18 cellular contexts compared by ENCODE assay signal in the genomic region with DNA sequence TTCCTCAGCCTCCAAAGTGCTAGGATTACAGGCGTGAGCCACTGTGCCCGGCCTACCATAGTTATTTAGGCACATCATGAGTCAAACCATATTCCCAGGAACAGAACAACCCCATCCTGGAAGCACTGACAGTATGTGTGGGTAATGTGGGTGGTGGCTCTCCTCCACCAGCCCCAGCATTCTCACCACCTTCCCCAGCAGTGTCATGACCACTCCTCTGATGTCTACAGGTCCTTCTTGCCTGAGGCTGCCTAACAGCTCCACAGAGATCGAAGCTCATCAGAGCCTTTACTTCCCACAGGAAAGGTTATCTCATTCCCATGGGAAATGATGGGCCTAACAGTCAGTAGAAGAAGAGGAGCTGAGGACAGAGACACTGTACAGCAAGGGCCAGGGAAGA.
DNase-seq lines count a peak whose midpoint lies in the region; ATAC-seq and TF ChIP-seq lines count a peak whose summit lies in the region.
"Had no signal": no experiment of that assay in that cellular context is flagged by ENCODE, and none has a peak within 500 bp of the region (broad histone marks: within the 10 kb centered on the region; RNA-seq: fewer than 3 reads in every experiment).

No MANE protein-coding gene starts in this region.

- H3K4me2 ChIP-seq in mammary epithelial cell (ENCODE audit: insufficient read depth, low read depth, low read length): no peak overlapping the region

- intact Hi-C loops in MCF 10A (cut with micrococcal nuclease): no loop called here
- intact Hi-C loops in breast epithelium (cut with DNase I; ENCODE audit: low total_unique reads): no loop called here
- intact Hi-C loops in mammary epithelial cell (cut with micrococcal nuclease): loop anchor here (10.0 kb wide), 1 partner anchor 120 kb away; no protein-coding TSS in a partner anchor
- intact Hi-C loops in left lung (cut with DNase I): no loop called here

- no peak for TF ChIP-seq CTCF in MCF 10A (IDR thresholded peaks at IDR 0.05; ENCODE audit: unreplicated experiment)
- TF ChIP-seq CTCF in breast epithelium (IDR thresholded peaks at IDR 0.05): no peak
- no peak for TF ChIP-seq CTCF in mammary epithelial cell (conservative IDR thresholded peaks at IDR 0.05 in 1 of 2, IDR thresholded peaks at IDR 0.05 in 1 of 2; ENCODE audit: extremely low read depth in 1 of 2, insufficient read depth in 1 of 2, low read depth in 1 of 2, low read length in 2 of 2)
- TF ChIP-seq CTCF in left lung (IDR thresholded peaks at IDR 0.05): no peak

- peaks cover 8% of the 10 kb centered on the region for H3K9me3 Mint-ChIP-seq in MCF 10A (ENCODE audit: unreplicated experiment)

- H3K27me3 ChIP-seq in breast epithelium (peaks cover 0 to 11% of the 10 kb centered on the region in 2 donors), mammary epithelial cell (ENCODE audit: insufficient read depth, low read length) (no peaks in the 10 kb centered on the region), left lung (no peaks in the 10 kb centered on the region)

- 70% methylated on average over 2 of the region's 3 CpGs for WGBS in mammary epithelial cell (ENCODE audit: low coverage, missing lambda C conversion rate)

- peak overlapping the region in 1 of 2 donors; percentile 17 for H3K27ac ChIP-seq in breast epithelium
- H3K27ac ChIP-seq in mammary epithelial cell (ENCODE audit: insufficient read depth, low read depth, low read length): peak overlapping the region; percentile 68
- H3K27ac ChIP-seq in left lung: peak overlapping the region; percentile 41 to 42
- H3K27ac ChIP-seq: 22Rv1 had no signal

- no peaks in the 10 kb centered on the region for H3K27me3 Mint-ChIP-seq in MCF 10A (ENCODE audit: insufficient read depth, unreplicated experiment)

- no peak overlapping the region for H2AFZ ChIP-seq in mammary epithelial cell (ENCODE audit: low read depth, low read length)

- H3K36me3 ChIP-seq in breast epithelium (no peaks in the 10 kb centered on the region), mammary epithelial cell (ENCODE audit: insufficient read depth, low read length) (no peaks in the 10 kb centered on the region), left lung (no peaks in the 10 kb centered on the region)
- H3K36me3 ChIP-seq: BLaER1 treated with 17β-estradiol and CSF1 and Interleukin-3, amounts not matched to agents 10 nM and 100 nM had no signal

- H3K4me1 Mint-ChIP-seq in MCF 10A (ENCODE audit: insufficient read depth, unreplicated experiment): no peaks in the 10 kb centered on the region

- H3K36me3 Mint-ChIP-seq in MCF 10A (ENCODE audit: insufficient read depth, unreplicated experiment): no peaks in the 10 kb centered on the region

- CTCF ChIA-PET in MCF 10A (lab: Yijun Ruan, JAX): no interaction called here
- CTCF ChIA-PET in mammary epithelial cell (lab: Charles Lee; ENCODE audit: low non-redundant PET): no interaction called here

- H4K20me1 ChIP-seq in mammary epithelial cell (ENCODE audit: insufficient read depth, low read length): no peaks in the 10 kb centered on the region
- H4K20me1 ChIP-seq: BLaER1 treated with 17β-estradiol and CSF1 and Interleukin-3, amounts not matched to agents 10 nM and 100 nM had no signal

- no peak overlapping the region for H3K9ac ChIP-seq in mammary epithelial cell (ENCODE audit: insufficient read depth, low read length)

- in situ Hi-C loops in mammary epithelial cell (cut with MboI; ENCODE audit: low sequenced_read_pairs in 2 of 2): no loop called here

- no peaks in the 10 kb centered on the region for H3K4me1 ChIP-seq in breast epithelium
- no peaks in the 10 kb centered on the region for H3K4me1 ChIP-seq in mammary epithelial cell (ENCODE audit: insufficient read depth, low read length)
- no peaks in the 10 kb centered on the region for H3K4me1 ChIP-seq in left lung

- H3K79me2 ChIP-seq in mammary epithelial cell (ENCODE audit: insufficient read depth, low read length): no peaks in the 10 kb centered on the region

- H3K4me3 ChIP-seq in breast epithelium (no peak overlapping the region), mammary epithelial cell (replicated peaks in 1 of 3; ENCODE audit: insufficient read depth in 1 of 3, low read depth in 2 of 3, low read length in 3 of 3) (no peak overlapping the region), left lung (no peak overlapping the region)
- H3K4me3 ChIP-seq: BLaER1 treated with 17β-estradiol and CSF1 and Interleukin-3, amounts not matched to agents 10 nM and 100 nM; HAP-1 had no signal

- ATAC-seq in left lung (no peak), HG03095 (IDR thresholded peaks at IDR 0.05; ENCODE audit: unreplicated experiment) (no peak)
- ATAC-seq: Panc1 had no signal

- H3K27ac Mint-ChIP-seq in MCF 10A (ENCODE audit: low read depth, unreplicated experiment): peak overlapping the region; percentile 16

- H3K9me3 ChIP-seq in breast epithelium (no peaks in the 10 kb centered on the region), mammary epithelial cell (replicated peaks; ENCODE audit: insufficient read depth, low read length) (no peaks in the 10 kb centered on the region), left lung (no peaks in the 10 kb centered on the region)
- H3K9me3 ChIP-seq: HAP-1 had no signal

- no peak for DNase-seq in MCF 10A (ENCODE audit: unreplicated experiment)
- no peak for DNase-seq in breast epithelium (ENCODE audit: low spot score in 2 of 2)
- DNase-seq in mammary epithelial cell: no peak
- DNase-seq in left lung: no peak
- no peak for DNase-seq in activated CD4-positive, alpha-beta T cell treated with anti-CD3 and anti-CD28 coated beads for 1 hour
- no peak for DNase-seq in NCI-H2196 treated with DMSO at 0.1 percent for 48 hours (lab: John Stamatoyannopoulos, UW; ENCODE audit: unreplicated experiment)
- DNase-seq in mucosa of gallbladder (ENCODE audit: low spot score): no peak
- DNase-seq: DMS153, EL, KBM-7, NCI-H1092, NCI-H748 treated with DMSO at 0.1 percent for 48 hours, Right ventricle myocardium superior had no signal

- dilution Hi-C loops in mammary epithelial cell (cut with HindIII; ENCODE audit: low sequenced_read_pairs): no loop called here

- TF ChIP-seq POLR2A in breast epithelium (IDR thresholded peaks at IDR 0.05): no peak

- H3K4me3 Mint-ChIP-seq in MCF 10A (ENCODE audit: unreplicated experiment): no peak overlapping the region

- POLR2A ChIA-PET in MCF 10A (lab: Yijun Ruan, JAX): interaction anchor here (0.6 kb wide), 1 partner anchor 125 kb away, joined by 3 read pairs; no protein-coding TSS in a partner anchor

- no TSS peak for BruUV-seq in MCF 10A (replicated peaks; lab: Mats Ljungman, UMichigan)
- no TSS peak for BruUV-seq in mammary epithelial cell (replicated peaks; lab: Mats Ljungman, UMichigan)
